Comparison of ENCODE assay signal across 13 cellular contexts in the genomic region with DNA sequence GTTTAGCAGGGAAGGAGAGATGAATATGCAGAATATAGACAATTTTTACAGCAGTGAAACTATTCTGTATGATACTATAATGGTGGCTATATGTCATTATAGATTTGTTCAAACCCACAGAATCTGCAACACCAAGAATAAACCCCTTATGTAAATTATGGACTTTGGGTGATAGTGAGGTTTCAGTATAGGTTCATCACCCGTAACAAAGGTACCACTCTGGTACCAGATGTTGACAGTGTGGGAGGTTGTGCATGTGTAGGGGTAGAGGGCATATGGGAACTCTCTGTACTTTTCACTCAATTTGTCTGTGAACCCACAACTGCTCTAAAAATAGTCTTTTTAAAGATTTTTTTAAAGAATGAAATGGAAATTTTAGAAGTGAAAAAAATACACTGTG.
"Had no signal": no experiment of that assay in that cellular context is flagged by ENCODE, and none has a peak within 500 bp of the region (broad histone marks: within the 10 kb centered on the region; RNA-seq: fewer than 3 reads in every experiment).

No MANE protein-coding gene starts in this region.

- ATAC-seq: activated CD4-positive, CD25-positive, alpha-beta regulatory T cell treated with anti-CD3 and anti-CD28 coated beads, Interleukin-2, amount 50 U/mL, for 24 hours; activated naive CD8-positive, alpha-beta T cell treated with anti-CD3 and anti-CD28 coated beads, Interleukin-2, amount 50 U/mL, for 24 hours; activated T-helper 17 cell treated with anti-CD3 and anti-CD28 coated beads, Interleukin-2, amount 50 U/mL, for 72 hours; heart right ventricle; left colon; lower lobe of right lung; stimulated activated naive CD8-positive, alpha-beta T cell treated with anti-CD3 and anti-CD28 coated beads, Interleukin-15, amount 100 ng/mL, for 72 hours; upper lobe of right lung had no signal

- DNase-seq: activated CD4-positive, alpha-beta T cell treated with anti-CD3 and anti-CD28 coated beads, Interleukin-2, amount 50 U/mL, for 48 hours; activated naive CD4-positive, alpha-beta T cell treated with Interleukin-2 at 50 U/mL for 16 hours; activated naive CD8-positive, alpha-beta T cell treated with anti-CD3 and anti-CD28 coated beads, Interleukin-2, amount 50 U/mL, for 24 hours; dermis blood vessel endothelial cell; heart right ventricle; left colon; lower lobe of right lung; nucleus accumbens; small intestine; stimulated activated naive CD8-positive, alpha-beta T cell treated with anti-CD3 and anti-CD28 coated beads, Interleukin-15, amount 100 ng/mL, for 72 hours; upper lobe of right lung had no signal
